28 cellular contexts compared by ENCODE assay signal in genomic region chr6:159020011-159020410, GRCh38. TPM values are rescaled to one million over a fixed set of nuclear protein-coding genes. Genes with fewer than 3 reads are reported as not detected.
"Had no signal": no experiment of that assay in that cellular context is flagged by ENCODE, and none has a peak within 500 bp of the region (broad histone marks: within the 10 kb centered on the region; RNA-seq: fewer than 3 reads in every experiment).

No MANE protein-coding gene starts in this region.

- DNase-seq: dorsolateral prefrontal cortex; effector CD4-positive, alpha-beta T cell; endodermal cell; foreskin keratinocyte; heart left ventricle; kidney; natural killer cell; occipital lobe; ovary; posterior cingulate gyrus; psoas muscle; right cardiac atrium; sigmoid colon; stimulated activated CD4-positive, alpha-beta T cell treated with anti-CD3 and anti-CD28 coated beads, Interleukin-2, amount 100 ng/mL, for 24 hours; stimulated activated CD4-positive, alpha-beta T cell treated with anti-CD3 and anti-CD28 coated beads, Interleukin-4, amount 100 ng/mL, for 24 hours; stimulated activated naive CD4-positive, alpha-beta T cell treated with Interleukin-2 at 50 U/mL for 16 hours; transverse colon; upper lobe of right lung; uterus had no signal

- H3K27me3 Mint-ChIP-seq: memory B cell had no signal

- H3K4me3 Mint-ChIP-seq: endodermal cell; memory B cell; natural killer cell; stimulated activated effector memory CD8-positive, alpha-beta T cell treated with anti-CD3 and anti-CD28 coated beads, Interleukin-12 subunit alpha, Interleukin-12 subunit beta, amount 100 ng/mL, for 72 hours had no signal

- H3K4me2 ChIP-seq: hepatocyte had no signal

- H2AFZ ChIP-seq: hepatocyte had no signal

- H3K36me3 Mint-ChIP-seq: stimulated activated effector memory CD8-positive, alpha-beta T cell treated with anti-CD3 and anti-CD28 coated beads, Interleukin-12 subunit alpha, Interleukin-12 subunit beta, amount 100 ng/mL, for 72 hours had no signal

- H3K4me3 ChIP-seq: dorsolateral prefrontal cortex, esophagus muscularis mucosa, gastroesophageal sphincter, heart left ventricle, hepatocyte, lung, ovary, psoas muscle, sigmoid colon, transverse colon, upper lobe of right lung, uterus had no signal

- H3K27ac ChIP-seq: dorsolateral prefrontal cortex, esophagus muscularis mucosa, foreskin keratinocyte, gastroesophageal sphincter, heart left ventricle, hepatocyte, ovary, psoas muscle, sigmoid colon, upper lobe of right lung, uterus had no signal

- H3K4me1 Mint-ChIP-seq: endodermal cell had no signal

- H3K4me1 ChIP-seq: esophagus muscularis mucosa, foreskin keratinocyte, gastroesophageal sphincter, heart left ventricle, psoas muscle, sigmoid colon, transverse colon, upper lobe of right lung, uterus had no signal

- H3K36me3 ChIP-seq: esophagus muscularis mucosa, gastroesophageal sphincter, heart left ventricle, ovary, sigmoid colon, transverse colon, upper lobe of right lung, uterus had no signal

- H3K79me2 ChIP-seq: hepatocyte had no signal

- H3K27me3 ChIP-seq: dorsolateral prefrontal cortex, esophagus muscularis mucosa, foreskin keratinocyte, gastroesophageal sphincter, heart left ventricle, hepatocyte, ovary, sigmoid colon, transverse colon, upper lobe of right lung, uterus had no signal

- H3K27ac Mint-ChIP-seq: endodermal cell; memory B cell; natural killer cell; stimulated activated effector memory CD8-positive, alpha-beta T cell treated with anti-CD3 and anti-CD28 coated beads, Interleukin-12 subunit alpha, Interleukin-12 subunit beta, amount 100 ng/mL, for 72 hours had no signal

- ATAC-seq: foreskin keratinocyte; gastroesophageal sphincter; heart left ventricle; left lobe of liver; natural killer cell; psoas muscle; right cardiac atrium; stimulated activated effector memory CD8-positive, alpha-beta T cell treated with anti-CD3 and anti-CD28 coated beads, Interleukin-12 subunit alpha, Interleukin-12 subunit beta, amount 100 ng/mL, for 72 hours; upper lobe of right lung had no signal

RNA-seq across cellular contexts. Expression of gene TAGAP, which starts 24.8 kb away (rescaled TPM):
- total RNA-seq: fibroblast of lung had no signal
- polyA plus RNA-seq: fibroblast of lung, neural cell had no signal
